Comparison of ENCODE assay signal across 1 cellular context in genomic region chr5:61163905-61164304, GRCh38.
TF ChIP-seq lines count a peak whose summit lies in the region.

No MANE protein-coding gene starts in this region.

TF ChIP-seq in GM23338, 12 proteins besides CTCF, POLR2A, EP300 and RAD21 (continued from another document):
- TF ChIP-seq EZH2phosphoT487 (IDR thresholded peaks at IDR 0.05; ENCODE audit: unreplicated experiment) (no peak), EZH2 (IDR thresholded peaks at IDR 0.05; ENCODE audit: low read depth, unreplicated experiment) (no peak), NANOG (IDR thresholded peaks at IDR 0.05; ENCODE audit: borderline replicate concordance) (no peak)
